ENCODE assay signal across 19 cellular contexts in genomic region chr4:114320126-114320525, GRCh38.
DNase-seq lines count a peak whose midpoint lies in the region; ATAC-seq and TF ChIP-seq lines count a peak whose summit lies in the region.
"Had no signal": no experiment of that assay in that cellular context is flagged by ENCODE, and none has a peak within 500 bp of the region (broad histone marks: within the 10 kb centered on the region; RNA-seq: fewer than 3 reads in every experiment).

No MANE protein-coding gene starts in this region.

- H3K9me3 ChIP-seq in esophagus muscularis mucosa (no peaks in the 10 kb centered on the region), gastroesophageal sphincter (no peaks in the 10 kb centered on the region)
- H3K9me3 ChIP-seq: BLaER1 treated with 17β-estradiol and CSF1 and Interleukin-3, amounts not matched to agents 10 nM and 100 nM; HAP-1 had no signal

- TF ChIP-seq POLR2A in esophagus muscularis mucosa (IDR thresholded peaks at IDR 0.05; ENCODE audit: low read depth) (no peak), gastroesophageal sphincter (IDR thresholded peaks at IDR 0.05) (no peak)

- peak; percentile 4 for DNase-seq in HFF-Myc (ENCODE audit: extremely low read depth, low read depth)
- DNase-seq in esophagus muscularis mucosa (ENCODE audit: extremely low spot score) = no peak
- no peak for DNase-seq in CD14-positive monocyte (ENCODE audit: low spot score)
- no peak for DNase-seq in activated T-cell treated with anti-CD3 and anti-CD28 coated beads, Interleukin-2, amount 50 U/mL, for 72 hours
- DNase-seq in EL = no peak
- DNase-seq in DMS53 treated with DMSO at 0.1 percent for 48 hours (lab: John Stamatoyannopoulos, UW; ENCODE audit: unreplicated experiment) = no peak
- DNase-seq: 8988T; CD4-positive, CD25-positive, alpha-beta regulatory T cell; CD8-positive, alpha-beta memory T cell; COR-L47; DMS 273 treated with DMSO at 0.1 percent for 48 hours; GF-D8; GM23248 had no signal

- TF ChIP-seq CTCF in 22Rv1 (IDR thresholded peaks at IDR 0.05) = no peak
- TF ChIP-seq CTCF in HFF-Myc (IDR thresholded peaks at IDR 0.05; ENCODE audit: low read depth, low read length, missing control alignments) = no peak
- no peak for TF ChIP-seq CTCF in esophagus muscularis mucosa (IDR thresholded peaks at IDR 0.05)
- TF ChIP-seq CTCF in gastroesophageal sphincter (IDR thresholded peaks at IDR 0.05) = no peak
- no peak for TF ChIP-seq CTCF in CD14-positive monocyte (IDR thresholded peaks at IDR 0.05)

- H3K4me1 Mint-ChIP-seq in CD14-positive monocyte = no peaks in the 10 kb centered on the region
- H3K4me1 Mint-ChIP-seq in activated T-cell treated with anti-CD3 and anti-CD28 coated beads, Interleukin-2, amount 50 U/mL, for 72 hours (ENCODE audit: low read depth) = no peaks in the 10 kb centered on the region
- H3K4me1 Mint-ChIP-seq: B cell; CD4-positive, CD25-positive, alpha-beta regulatory T cell; CD8-positive, alpha-beta memory T cell had no signal

- H3K4me1 ChIP-seq in esophagus muscularis mucosa (peaks cover 0 to 50% (median 39%) of the 10 kb centered on the region in 4 donors), gastroesophageal sphincter (peaks cover 3 to 32% (median 11%) of the 10 kb centered on the region in 3 donors)
- H3K4me1 ChIP-seq: BLaER1 treated with 17β-estradiol and CSF1 and Interleukin-3, amounts not matched to agents 10 nM and 100 nM; HAP-1 had no signal

- intact Hi-C loops in esophagus muscularis mucosa (cut with DNase I) (no loop called here), CD14-positive monocyte (cut with micrococcal nuclease) (no loop called here)

- H3K4me3 ChIP-seq in HFF-Myc (replicated peaks; ENCODE audit: low read depth, low read length) (no peak overlapping the region), esophagus muscularis mucosa (no peak overlapping the region), gastroesophageal sphincter (no peak overlapping the region)
- H3K4me3 ChIP-seq: BLaER1 treated with 17β-estradiol and CSF1 and Interleukin-3, amounts not matched to agents 10 nM and 100 nM; GM23248; HAP-1 had no signal

- H3K4me3 Mint-ChIP-seq in CD14-positive monocyte = no peak overlapping the region
- H3K4me3 Mint-ChIP-seq in activated T-cell treated with anti-CD3 and anti-CD28 coated beads, Interleukin-2, amount 50 U/mL, for 72 hours = no peak overlapping the region
- H3K4me3 Mint-ChIP-seq: B cell; CD4-positive, CD25-positive, alpha-beta regulatory T cell; CD8-positive, alpha-beta memory T cell had no signal

- H3K36me3 ChIP-seq in esophagus muscularis mucosa (no peaks in the 10 kb centered on the region), gastroesophageal sphincter (no peaks in the 10 kb centered on the region)
- H3K36me3 ChIP-seq: BLaER1 treated with 17β-estradiol and CSF1 and Interleukin-3, amounts not matched to agents 10 nM and 100 nM; HAP-1 had no signal

- peak overlapping the region; percentile 79 for H3K27ac ChIP-seq in 22Rv1
- H3K27ac ChIP-seq in esophagus muscularis mucosa (replicated peaks in 1 of 4) = peak overlapping the region; percentile 31 to 77 (median 66)
- H3K27ac ChIP-seq in gastroesophageal sphincter = peak overlapping the region; percentile 18 to 73 (median 62)
- H3K27ac ChIP-seq: BLaER1 treated with 17β-estradiol and CSF1 and Interleukin-3, amounts not matched to agents 10 nM and 100 nM; GM23248; KMS-11 had no signal

- H3K9me3 Mint-ChIP-seq in CD14-positive monocyte = peaks cover 0 to 4% (median 0%) of the 10 kb centered on the region in 7 donors
- H3K9me3 Mint-ChIP-seq in activated T-cell treated with anti-CD3 and anti-CD28 coated beads, Interleukin-2, amount 50 U/mL, for 72 hours = no peaks in the 10 kb centered on the region
- H3K9me3 Mint-ChIP-seq: CD4-positive, CD25-positive, alpha-beta regulatory T cell had no signal

- WGBS in esophagus muscularis mucosa = 90% methylated on average over 2 of the region's 2 CpGs
- 82 to 94% methylated on average over 1 to 2 of the region's 2 CpGs for WGBS in gastroesophageal sphincter (ENCODE audit: low coverage in 1 of 2), 2 donors

- no peak overlapping the region for H3K27ac Mint-ChIP-seq in CD14-positive monocyte
- H3K27ac Mint-ChIP-seq in activated T-cell treated with anti-CD3 and anti-CD28 coated beads, Interleukin-2, amount 50 U/mL, for 72 hours = no peak overlapping the region
- H3K27ac Mint-ChIP-seq: B cell; CD4-positive, CD25-positive, alpha-beta regulatory T cell; CD8-positive, alpha-beta memory T cell had no signal

- no peak for ATAC-seq in gastroesophageal sphincter
- no peak for ATAC-seq in activated T-cell treated with anti-CD3 and anti-CD28 coated beads, Interleukin-2, amount 50 U/mL, for 72 hours (replicated peaks in 1 of 2)

- no peaks in the 10 kb centered on the region for H3K27me3 Mint-ChIP-seq in CD14-positive monocyte (ENCODE audit: low read depth in 3 of 3)
- H3K27me3 Mint-ChIP-seq in activated T-cell treated with anti-CD3 and anti-CD28 coated beads, Interleukin-2, amount 50 U/mL, for 72 hours (ENCODE audit: low read depth) = peaks cover 5% of the 10 kb centered on the region
- H3K27me3 Mint-ChIP-seq: CD4-positive, CD25-positive, alpha-beta regulatory T cell; CD8-positive, alpha-beta memory T cell had no signal

- TF ChIP-seq EP300 in esophagus muscularis mucosa (IDR thresholded peaks at IDR 0.05) = no peak
- no peak for TF ChIP-seq EP300 in gastroesophageal sphincter (IDR thresholded peaks at IDR 0.05)

- H3K36me3 Mint-ChIP-seq in CD14-positive monocyte = no peaks in the 10 kb centered on the region
- no peaks in the 10 kb centered on the region for H3K36me3 Mint-ChIP-seq in activated T-cell treated with anti-CD3 and anti-CD28 coated beads, Interleukin-2, amount 50 U/mL, for 72 hours (ENCODE audit: insufficient read depth in 2 of 2)
- H3K36me3 Mint-ChIP-seq: CD4-positive, CD25-positive, alpha-beta regulatory T cell; CD8-positive, alpha-beta memory T cell had no signal

- H3K27me3 ChIP-seq in esophagus muscularis mucosa (no peaks in the 10 kb centered on the region), gastroesophageal sphincter (no peaks in the 10 kb centered on the region)
- H3K27me3 ChIP-seq: BLaER1 treated with 17β-estradiol and CSF1 and Interleukin-3, amounts not matched to agents 10 nM and 100 nM had no signal
